Comparison of ENCODE assay signal across 1 cellular context in the genomic region with DNA sequence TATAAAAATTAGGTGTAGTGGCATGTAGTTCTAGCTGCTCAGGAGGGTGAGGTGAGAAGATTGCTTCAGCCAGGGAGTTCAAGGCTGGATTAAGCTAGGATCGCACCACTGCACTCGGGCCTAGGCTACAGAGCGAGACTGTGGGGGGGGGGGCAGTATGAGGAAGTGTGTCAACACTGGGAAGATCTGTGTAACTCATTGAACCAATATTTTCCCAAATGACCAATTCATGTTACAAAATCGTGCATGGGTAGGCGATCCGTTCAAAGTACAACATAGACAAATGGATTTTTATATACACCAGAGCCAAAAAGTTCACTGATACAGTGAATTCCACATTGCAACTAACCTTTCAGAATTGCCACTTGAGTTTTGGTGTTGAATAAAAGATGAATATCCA.
TF ChIP-seq lines count a peak whose summit lies in the region.

No MANE protein-coding gene starts in this region.

TF ChIP-seq in HepG2, 621 proteins besides CTCF, POLR2A, EP300 and RAD21 (continued from another document):
- TF ChIP-seq, protein P1, sequence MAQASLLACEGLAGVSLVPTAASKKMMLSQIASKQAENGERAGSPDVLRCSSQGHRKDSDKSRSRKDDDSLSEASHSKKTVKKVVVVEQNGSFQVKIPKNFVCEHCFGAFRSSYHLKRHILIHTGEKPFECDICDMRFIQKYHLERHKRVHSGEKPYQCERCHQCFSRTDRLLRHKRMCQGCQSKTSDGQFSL (CRISPR knock-in tag; IDR thresholded peaks at IDR 0.05), result peak; percentile 98
- TF ChIP-seq MIXL1 (CRISPR knock-in tag; IDR thresholded peaks at IDR 0.05) (no peak), ZBTB21 (CRISPR knock-in tag; IDR thresholded peaks at IDR 0.05) (no peak), FOXC1 (CRISPR knock-in tag; IDR thresholded peaks at IDR 0.05; ENCODE audit: borderline replicate concordance) (no peak), ZNF337 (CRISPR knock-in tag; IDR thresholded peaks at IDR 0.05; ENCODE audit: borderline replicate concordance, low read depth) (no peak), NCOR1 (IDR thresholded peaks at IDR 0.05; ENCODE audit: borderline replicate concordance, low read length) (peak; percentile 75; the same call in 1 of the 2 replicates), MLLT10 (CRISPR knock-in tag; IDR thresholded peaks at IDR 0.05) (no peak), HDAC2 (CRISPR knock-in tag; IDR thresholded peaks at IDR 0.05) (peak; percentile 63; the same call in 1 of the 2 replicates), ZNF441 (CRISPR knock-in tag; IDR thresholded peaks at IDR 0.05; ENCODE audit: borderline replicate concordance) (peak; percentile 96), ZSCAN20 (CRISPR knock-in tag; IDR thresholded peaks at IDR 0.05; ENCODE audit: borderline replicate concordance) (0 out of 2 replicates have a peak, but pooled peaks have one; percentile 1), MIER2 (CRISPR knock-in tag; IDR thresholded peaks at IDR 0.05) (no peak), ZNF878 (CRISPR knock-in tag; IDR thresholded peaks at IDR 0.05) (0 out of 2 replicates have a peak, but pooled peaks have one; percentile 57)
- TF ChIP-seq, protein P2, sequence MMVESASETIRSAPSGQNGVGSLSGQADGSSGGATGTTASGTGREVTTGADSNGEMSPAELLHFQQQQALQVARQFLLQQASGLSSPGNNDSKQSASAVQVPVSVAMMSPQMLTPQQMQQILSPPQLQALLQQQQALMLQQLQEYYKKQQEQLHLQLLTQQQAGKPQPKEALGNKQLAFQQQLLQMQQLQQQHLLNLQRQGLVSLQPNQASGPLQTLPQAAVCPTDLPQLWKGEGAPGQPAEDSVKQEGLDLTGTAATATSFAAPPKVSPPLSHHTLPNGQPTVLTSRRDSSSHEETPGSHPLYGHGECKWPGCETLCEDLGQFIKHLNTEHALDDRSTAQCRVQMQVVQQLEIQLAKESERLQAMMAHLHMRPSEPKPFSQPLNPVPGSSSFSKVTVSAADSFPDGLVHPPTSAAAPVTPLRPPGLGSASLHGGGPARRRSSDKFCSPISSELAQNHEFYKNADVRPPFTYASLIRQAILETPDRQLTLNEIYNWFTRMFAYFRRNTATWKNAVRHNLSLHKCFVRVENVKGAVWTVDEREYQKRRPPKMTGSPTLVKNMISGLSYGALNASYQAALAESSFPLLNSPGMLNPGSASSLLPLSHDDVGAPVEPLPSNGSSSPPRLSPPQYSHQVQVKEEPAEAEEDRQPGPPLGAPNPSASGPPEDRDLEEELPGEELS (CRISPR knock-in tag; IDR thresholded peaks at IDR 0.05), result peak; percentile 58
- TF ChIP-seq, protein P3, sequence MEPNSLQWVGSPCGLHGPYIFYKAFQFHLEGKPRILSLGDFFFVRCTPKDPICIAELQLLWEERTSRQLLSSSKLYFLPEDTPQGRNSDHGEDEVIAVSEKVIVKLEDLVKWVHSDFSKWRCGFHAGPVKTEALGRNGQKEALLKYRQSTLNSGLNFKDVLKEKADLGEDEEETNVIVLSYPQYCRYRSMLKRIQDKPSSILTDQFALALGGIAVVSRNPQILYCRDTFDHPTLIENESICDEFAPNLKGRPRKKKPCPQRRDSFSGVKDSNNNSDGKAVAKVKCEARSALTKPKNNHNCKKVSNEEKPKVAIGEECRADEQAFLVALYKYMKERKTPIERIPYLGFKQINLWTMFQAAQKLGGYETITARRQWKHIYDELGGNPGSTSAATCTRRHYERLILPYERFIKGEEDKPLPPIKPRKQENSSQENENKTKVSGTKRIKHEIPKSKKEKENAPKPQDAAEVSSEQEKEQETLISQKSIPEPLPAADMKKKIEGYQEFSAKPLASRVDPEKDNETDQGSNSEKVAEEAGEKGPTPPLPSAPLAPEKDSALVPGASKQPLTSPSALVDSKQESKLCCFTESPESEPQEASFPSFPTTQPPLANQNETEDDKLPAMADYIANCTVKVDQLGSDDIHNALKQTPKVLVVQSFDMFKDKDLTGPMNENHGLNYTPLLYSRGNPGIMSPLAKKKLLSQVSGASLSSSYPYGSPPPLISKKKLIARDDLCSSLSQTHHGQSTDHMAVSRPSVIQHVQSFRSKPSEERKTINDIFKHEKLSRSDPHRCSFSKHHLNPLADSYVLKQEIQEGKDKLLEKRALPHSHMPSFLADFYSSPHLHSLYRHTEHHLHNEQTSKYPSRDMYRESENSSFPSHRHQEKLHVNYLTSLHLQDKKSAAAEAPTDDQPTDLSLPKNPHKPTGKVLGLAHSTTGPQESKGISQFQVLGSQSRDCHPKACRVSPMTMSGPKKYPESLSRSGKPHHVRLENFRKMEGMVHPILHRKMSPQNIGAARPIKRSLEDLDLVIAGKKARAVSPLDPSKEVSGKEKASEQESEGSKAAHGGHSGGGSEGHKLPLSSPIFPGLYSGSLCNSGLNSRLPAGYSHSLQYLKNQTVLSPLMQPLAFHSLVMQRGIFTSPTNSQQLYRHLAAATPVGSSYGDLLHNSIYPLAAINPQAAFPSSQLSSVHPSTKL (CRISPR knock-in tag; IDR thresholded peaks at IDR 0.05), result peak; percentile 89
- TF ChIP-seq, protein P4, sequence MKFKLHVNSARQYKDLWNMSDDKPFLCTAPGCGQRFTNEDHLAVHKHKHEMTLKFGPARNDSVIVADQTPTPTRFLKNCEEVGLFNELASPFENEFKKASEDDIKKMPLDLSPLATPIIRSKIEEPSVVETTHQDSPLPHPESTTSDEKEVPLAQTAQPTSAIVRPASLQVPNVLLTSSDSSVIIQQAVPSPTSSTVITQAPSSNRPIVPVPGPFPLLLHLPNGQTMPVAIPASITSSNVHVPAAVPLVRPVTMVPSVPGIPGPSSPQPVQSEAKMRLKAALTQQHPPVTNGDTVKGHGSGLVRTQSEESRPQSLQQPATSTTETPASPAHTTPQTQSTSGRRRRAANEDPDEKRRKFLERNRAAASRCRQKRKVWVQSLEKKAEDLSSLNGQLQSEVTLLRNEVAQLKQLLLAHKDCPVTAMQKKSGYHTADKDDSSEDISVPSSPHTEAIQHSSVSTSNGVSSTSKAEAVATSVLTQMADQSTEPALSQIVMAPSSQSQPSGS (CRISPR knock-in tag; IDR thresholded peaks at IDR 0.05), result peak; percentile 67; the same call in 1 of the 2 replicates
- TF ChIP-seq, protein P5, sequence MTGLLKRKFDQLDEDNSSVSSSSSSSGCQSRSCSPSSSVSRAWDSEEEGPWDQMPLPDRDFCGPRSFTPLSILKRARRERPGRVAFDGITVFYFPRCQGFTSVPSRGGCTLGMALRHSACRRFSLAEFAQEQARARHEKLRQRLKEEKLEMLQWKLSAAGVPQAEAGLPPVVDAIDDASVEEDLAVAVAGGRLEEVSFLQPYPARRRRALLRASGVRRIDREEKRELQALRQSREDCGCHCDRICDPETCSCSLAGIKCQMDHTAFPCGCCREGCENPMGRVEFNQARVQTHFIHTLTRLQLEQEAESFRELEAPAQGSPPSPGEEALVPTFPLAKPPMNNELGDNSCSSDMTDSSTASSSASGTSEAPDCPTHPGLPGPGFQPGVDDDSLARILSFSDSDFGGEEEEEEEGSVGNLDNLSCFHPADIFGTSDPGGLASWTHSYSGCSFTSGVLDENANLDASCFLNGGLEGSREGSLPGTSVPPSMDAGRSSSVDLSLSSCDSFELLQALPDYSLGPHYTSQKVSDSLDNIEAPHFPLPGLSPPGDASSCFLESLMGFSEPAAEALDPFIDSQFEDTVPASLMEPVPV (CRISPR knock-in tag; IDR thresholded peaks at IDR 0.05), result no peak
TF ChIP-seq in HepG2: peak in this region for 115.
